ENCODE assay signal across 1 cellular context in the genomic region with DNA sequence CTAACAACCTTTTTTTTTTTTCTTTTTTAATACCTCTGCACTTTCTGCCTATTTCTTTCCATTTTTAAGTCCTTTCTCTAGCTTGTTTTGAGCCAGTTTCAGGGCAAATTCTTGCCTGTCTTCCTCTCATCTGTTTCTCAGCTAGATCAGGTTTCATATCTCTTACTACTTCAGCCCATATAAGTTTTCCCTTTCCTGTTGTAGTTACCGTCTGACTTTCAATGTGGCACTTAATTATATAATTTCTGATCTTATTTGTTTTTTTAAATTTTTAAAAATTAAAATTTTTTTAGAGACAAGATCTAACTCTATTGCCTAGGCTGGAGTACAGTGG.
TF ChIP-seq lines count a peak whose summit lies in the region.

No MANE protein-coding gene starts in this region.

TF ChIP-seq in IMR-90, 13 proteins besides CTCF, POLR2A, EP300 and RAD21:
- TF ChIP-seq, protein P1, sequence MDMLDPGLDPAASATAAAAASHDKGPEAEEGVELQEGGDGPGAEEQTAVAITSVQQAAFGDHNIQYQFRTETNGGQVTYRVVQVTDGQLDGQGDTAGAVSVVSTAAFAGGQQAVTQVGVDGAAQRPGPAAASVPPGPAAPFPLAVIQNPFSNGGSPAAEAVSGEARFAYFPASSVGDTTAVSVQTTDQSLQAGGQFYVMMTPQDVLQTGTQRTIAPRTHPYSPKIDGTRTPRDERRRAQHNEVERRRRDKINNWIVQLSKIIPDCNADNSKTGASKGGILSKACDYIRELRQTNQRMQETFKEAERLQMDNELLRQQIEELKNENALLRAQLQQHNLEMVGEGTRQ (IDR thresholded peaks at IDR 0.05; ENCODE audit: low read depth, low read length): no peak
